9 cellular contexts compared by ENCODE assay signal in the genomic region with DNA sequence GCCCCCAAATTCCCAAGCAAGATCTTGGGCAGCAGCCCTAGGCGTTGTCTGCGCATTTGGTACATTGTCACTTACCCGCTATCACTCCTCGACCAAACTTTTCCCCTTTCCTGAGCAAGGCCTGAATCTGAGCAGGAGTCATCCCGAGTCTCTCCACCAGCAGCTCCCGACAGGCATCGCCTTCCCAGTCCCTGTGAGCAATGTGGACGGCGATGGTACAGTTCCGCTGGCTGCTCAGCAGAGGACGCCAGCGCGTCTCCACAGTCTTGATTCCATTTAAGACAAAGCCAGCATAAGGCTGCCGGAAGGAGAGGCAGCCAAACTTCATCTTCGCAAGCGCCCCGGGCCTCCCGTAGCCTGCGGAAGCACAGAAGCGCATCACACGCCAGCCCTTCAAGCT. TPM values are rescaled to one million over a fixed set of nuclear protein-coding genes. Genes with fewer than 3 reads are reported as not detected.
"Had no signal": no experiment of that assay in that cellular context is flagged by ENCODE, and none has a peak within 500 bp of the region (broad histone marks: within the 10 kb centered on the region; RNA-seq: fewer than 3 reads in every experiment).

No MANE protein-coding gene starts in this region.

RNA-seq across cellular contexts. Expression of a gene that starts 4.2 kb away (rescaled TPM):
- total RNA-seq: LHCN-M2, MCF 10A, NCI-H460, OCI-LY7, PC-9, Right ventricle myocardium inferior, RPMI7951, SJCRH30, SK-MEL-5 had no signal

RNA-seq across cellular contexts. Expression of a gene that starts 52.6 kb away (rescaled TPM):
- total RNA-seq: LHCN-M2, MCF 10A, NCI-H460, OCI-LY7, PC-9, Right ventricle myocardium inferior, SJCRH30, SK-MEL-5 had no signal
